In genomic region chr14:103920981-103921854, GRCh38 we compare ENCODE assay signal across 8 cellular contexts. TPM values are rescaled to one million over a fixed set of nuclear protein-coding genes. Genes with fewer than 3 reads are reported as not detected.
DNase-seq lines count a peak whose midpoint lies in the region; ATAC-seq, FAIRE-seq and TF ChIP-seq lines count a peak whose summit lies in the region.

No MANE protein-coding gene starts in this region.

- H3F3A ChIP-seq in Loucy (ENCODE audit: low read depth) (no peaks in the 10 kb centered on the region; the same call in 1 of the 2 replicates), neural cell (ENCODE audit: insufficient read depth, low read length, poor library complexity, severe bottlenecking) (no peaks in the 10 kb centered on the region)

- peak overlapping the region; percentile 69 to 95 for H3K27ac Mint-ChIP-seq in stimulated activated naive CD8-positive, alpha-beta T cell treated with anti-CD3 and anti-CD28 coated beads, Interleukin-15, amount 100 ng/mL, for 72 hours

- H2AFZ ChIP-seq in Loucy (ENCODE audit: low read length) = peak overlapping the region; percentile 96
- peak overlapping the region; percentile 74 for H2AFZ ChIP-seq in neural cell (ENCODE audit: low read depth, low read length)

- H3K9me3 ChIP-seq in Loucy (ENCODE audit: insufficient read depth, low read depth, low read length) (no peaks in the 10 kb centered on the region), RWPE2 (ENCODE audit: severe bottlenecking) (no peaks in the 10 kb centered on the region), neural cell (ENCODE audit: low read length) (no peaks in the 10 kb centered on the region)

- H3K27me3 Mint-ChIP-seq in stimulated activated naive CD8-positive, alpha-beta T cell treated with anti-CD3 and anti-CD28 coated beads, Interleukin-15, amount 100 ng/mL, for 72 hours = peaks cover 16% of the 10 kb centered on the region

- H3K4me3 ChIP-seq in H7 (ENCODE audit: insufficient read depth, low read depth, low read length) = peak overlapping the region; percentile 91
- peak overlapping the region; percentile 97 for H3K4me3 ChIP-seq in Loucy (ENCODE audit: low read length, poor library complexity, severe bottlenecking)
- peak overlapping the region; percentile 77 for H3K4me3 ChIP-seq in RWPE2 (ENCODE audit: severe bottlenecking)
- H3K4me3 ChIP-seq in neural cell (ENCODE audit: low read length) = peak overlapping the region; percentile 96

- H3K4me1 Mint-ChIP-seq in stimulated activated naive CD8-positive, alpha-beta T cell treated with anti-CD3 and anti-CD28 coated beads, Interleukin-15, amount 100 ng/mL, for 72 hours = peaks cover 38% of the 10 kb centered on the region

- DNase-seq in H7 (peak; percentile 98), RWPE2 (ENCODE audit: low spot score) (peak; percentile 94), fibroblast of the conjunctiva (ENCODE audit: low read depth) (peak; percentile 82)
- peak; percentile 99 for DNase-seq in activated effector memory CD4-positive, alpha-beta T cell treated with anti-CD3 and anti-CD28 coated beads, Interleukin-2, amount 50 U/mL, for 16 hours
- DNase-seq in stimulated activated naive CD8-positive, alpha-beta T cell treated with anti-CD3 and anti-CD28 coated beads, Interleukin-15, amount 100 ng/mL, for 72 hours = peak; percentile 95

- no peaks in the 10 kb centered on the region for H3K9me2 ChIP-seq in Loucy (replicated peaks; ENCODE audit: low read depth, low read length)
- no peaks in the 10 kb centered on the region for H3K9me2 ChIP-seq in neural cell (ENCODE audit: insufficient read depth, low read length)

- peak; percentile 66 for TF ChIP-seq RAD21 in neural cell (conservative IDR thresholded peaks at IDR 0.05)

- H3K27me3 ChIP-seq in H7 (ENCODE audit: control insufficient read depth, insufficient read depth, low read length) (no peaks in the 10 kb centered on the region), Loucy (ENCODE audit: insufficient read depth, low read length, poor library complexity, severe bottlenecking) (no peaks in the 10 kb centered on the region), RWPE2 (ENCODE audit: insufficient read depth, poor library complexity, severe bottlenecking) (no peaks in the 10 kb centered on the region), neural cell (ENCODE audit: insufficient read depth, low read depth, low read length) (no peaks in the 10 kb centered on the region)

- peak overlapping the region; percentile 90 to 94 for H3K4me3 Mint-ChIP-seq in stimulated activated naive CD8-positive, alpha-beta T cell treated with anti-CD3 and anti-CD28 coated beads, Interleukin-15, amount 100 ng/mL, for 72 hours

- peak; percentile 98 for ATAC-seq in RWPE2 (ENCODE audit: low read depth)
- ATAC-seq in stimulated activated naive CD8-positive, alpha-beta T cell treated with anti-CD3 and anti-CD28 coated beads, Interleukin-15, amount 100 ng/mL, for 72 hours = peak; percentile 99

- peaks cover 25% of the 10 kb centered on the region for H4K20me1 ChIP-seq in Loucy (ENCODE audit: insufficient read depth, low read length, poor library complexity, severe bottlenecking)
- H4K20me1 ChIP-seq in neural cell (ENCODE audit: insufficient read depth) = no peaks in the 10 kb centered on the region

- H3K4me2 ChIP-seq in Loucy (ENCODE audit: low read depth, low read length, poor library complexity, severe bottlenecking) (peak overlapping the region; percentile 77), neural cell (ENCODE audit: low read length) (peak overlapping the region; percentile 76)

- H3K4me1 ChIP-seq in Loucy (ENCODE audit: insufficient read depth, low read length, poor library complexity, severe bottlenecking) (peaks cover 10% of the 10 kb centered on the region), RWPE2 (ENCODE audit: insufficient read depth, poor library complexity, severe bottlenecking) (no peaks in the 10 kb centered on the region)

- H3K9me3 Mint-ChIP-seq in stimulated activated naive CD8-positive, alpha-beta T cell treated with anti-CD3 and anti-CD28 coated beads, Interleukin-15, amount 100 ng/mL, for 72 hours = no peaks in the 10 kb centered on the region

- peak; percentile 53 for TF ChIP-seq EP300 in neural cell (conservative IDR thresholded peaks at IDR 0.05; ENCODE audit: poor library complexity, severe bottlenecking)

- H3K36me3 ChIP-seq in H7 (replicated peaks; ENCODE audit: control insufficient read depth, insufficient read depth, low read length) (peaks cover 3% of the 10 kb centered on the region), Loucy (ENCODE audit: insufficient read depth, low read length) (no peaks in the 10 kb centered on the region), RWPE2 (ENCODE audit: low read depth) (peaks cover 25% of the 10 kb centered on the region), neural cell (ENCODE audit: insufficient read depth, low read length) (no peaks in the 10 kb centered on the region)

- H3K9ac ChIP-seq in Loucy (ENCODE audit: low read depth, low read length, poor library complexity, severe bottlenecking) (peak overlapping the region; percentile 92), neural cell (ENCODE audit: low read length) (peak overlapping the region; percentile 88)

- peaks cover 50% of the 10 kb centered on the region for H3K79me2 ChIP-seq in Loucy (ENCODE audit: insufficient read depth, low read length)
- peaks cover 27% of the 10 kb centered on the region for H3K79me2 ChIP-seq in neural cell (replicated peaks; ENCODE audit: insufficient read depth, low read length)

- TF ChIP-seq CTCF in Loucy (conservative IDR thresholded peaks at IDR 0.05; ENCODE audit: low read length) (peak; percentile 83), RWPE2 (IDR thresholded peaks at IDR 0.05; ENCODE audit: poor library complexity, severe bottlenecking) (peak; percentile 100), neural cell (IDR thresholded peaks at IDR 0.05; ENCODE audit: poor library complexity, severe bottlenecking) (peak; percentile 99)

- FAIRE-seq in G401.6 (lab: Jason Lieb, UNC) = peak; percentile 60

- peak overlapping the region; percentile 47 for H3K27ac ChIP-seq in RWPE2 (ENCODE audit: poor library complexity, severe bottlenecking)
- peak overlapping the region; percentile 67 for H3K27ac ChIP-seq in neural cell (ENCODE audit: low read length)

TF ChIP-seq in neural cell, 6 proteins besides CTCF, POLR2A, EP300 and RAD21:
- peak; percentile 83 for TF ChIP-seq MXI1 (conservative IDR thresholded peaks at IDR 0.05; ENCODE audit: poor library complexity, severe bottlenecking)
- TF ChIP-seq EZH2 (IDR thresholded peaks at IDR 0.05; ENCODE audit: borderline replicate concordance, insufficient read depth, low read length, poor library complexity, severe bottlenecking) = no peak
- no peak for TF ChIP-seq REST (IDR thresholded peaks at IDR 0.05; ENCODE audit: borderline replicate concordance)
- peak; percentile 97 for TF ChIP-seq POLR2AphosphoS5 (IDR thresholded peaks at IDR 0.05)
- TF ChIP-seq SMC3 (conservative IDR thresholded peaks at IDR 0.05; ENCODE audit: poor library complexity) = peak; percentile 63
- TF ChIP-seq TAF1 (IDR thresholded peaks at IDR 0.05; ENCODE audit: low read depth) = peak; percentile 54

RNA-seq across cellular contexts. Expression of gene TDRD9, which starts 7.0 kb away (rescaled TPM):
- not detected in 2 replicates for total RNA-seq in H7 (2014; rRNA removed; shearing (Covaris generic))
- 15.9 and 25.6 TPM in 2 replicates for polyA plus RNA-seq in neural cell
- 5.1 and 5.7 TPM in 2 replicates for polyA minus RNA-seq in neural cell

RNA-seq across cellular contexts. Expression of gene RD3L, which starts 21.1 kb away (rescaled TPM):
- not detected in 2 replicates for total RNA-seq in H7 (2014; rRNA removed; shearing (Covaris generic))
- polyA plus RNA-seq in neural cell = 0.28 and 0.69 TPM in 2 replicates
- polyA minus RNA-seq in neural cell = not detected in 2 replicates

Comparison
In these comparisons a context has a peak if more than half of its experiments do, and no peak if none do; other contexts are left out.
1. Peak in every context shown above with its lines: DNase-seq, ATAC-seq, H3K4me3 ChIP-seq and H3K27ac ChIP-seq.